Comparison of ENCODE assay signal across 1 cellular context in the genomic region with DNA sequence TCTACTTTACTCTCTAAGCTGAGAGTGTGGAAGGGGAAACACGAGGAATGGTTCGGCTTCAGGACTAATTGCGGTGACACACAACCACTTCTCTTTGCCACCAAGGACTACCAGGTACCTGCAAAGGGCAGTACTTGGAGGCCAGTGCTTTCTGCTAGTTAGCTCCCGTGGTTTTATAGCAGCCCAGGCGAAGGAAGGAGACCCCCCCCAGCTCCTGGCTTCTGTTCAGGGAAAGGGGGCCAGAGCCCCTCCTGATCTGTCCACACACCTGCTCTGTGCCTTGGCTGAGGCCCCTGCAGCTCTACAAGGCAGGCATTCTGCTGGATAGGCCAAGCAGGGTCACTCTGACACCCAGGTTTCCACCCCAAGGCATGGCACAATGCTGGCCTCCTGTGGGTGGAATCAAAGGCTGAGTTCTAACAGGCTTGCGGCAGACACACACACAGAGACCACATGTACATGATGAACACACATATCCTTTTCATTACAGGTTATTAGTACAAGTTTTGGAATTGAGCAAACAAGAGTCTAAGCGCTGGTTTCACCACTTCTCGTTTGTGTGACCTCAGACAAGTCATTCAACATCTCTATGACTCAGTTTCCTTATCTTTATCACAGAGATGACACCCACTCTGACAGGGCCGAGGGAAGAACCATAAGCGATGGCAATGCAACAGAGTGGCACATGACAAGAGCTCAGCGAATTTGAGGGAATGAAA.
A peak's percentile ranks its signal among the peaks of the same experiment; 100 is the strongest.
TF ChIP-seq lines count a peak whose summit lies in the region.

No MANE protein-coding gene starts in this region.

TF ChIP-seq in K562, 482 proteins besides CTCF, POLR2A, EP300 and RAD21 (continued from another document and continues in another):
- TF ChIP-seq, protein P1, sequence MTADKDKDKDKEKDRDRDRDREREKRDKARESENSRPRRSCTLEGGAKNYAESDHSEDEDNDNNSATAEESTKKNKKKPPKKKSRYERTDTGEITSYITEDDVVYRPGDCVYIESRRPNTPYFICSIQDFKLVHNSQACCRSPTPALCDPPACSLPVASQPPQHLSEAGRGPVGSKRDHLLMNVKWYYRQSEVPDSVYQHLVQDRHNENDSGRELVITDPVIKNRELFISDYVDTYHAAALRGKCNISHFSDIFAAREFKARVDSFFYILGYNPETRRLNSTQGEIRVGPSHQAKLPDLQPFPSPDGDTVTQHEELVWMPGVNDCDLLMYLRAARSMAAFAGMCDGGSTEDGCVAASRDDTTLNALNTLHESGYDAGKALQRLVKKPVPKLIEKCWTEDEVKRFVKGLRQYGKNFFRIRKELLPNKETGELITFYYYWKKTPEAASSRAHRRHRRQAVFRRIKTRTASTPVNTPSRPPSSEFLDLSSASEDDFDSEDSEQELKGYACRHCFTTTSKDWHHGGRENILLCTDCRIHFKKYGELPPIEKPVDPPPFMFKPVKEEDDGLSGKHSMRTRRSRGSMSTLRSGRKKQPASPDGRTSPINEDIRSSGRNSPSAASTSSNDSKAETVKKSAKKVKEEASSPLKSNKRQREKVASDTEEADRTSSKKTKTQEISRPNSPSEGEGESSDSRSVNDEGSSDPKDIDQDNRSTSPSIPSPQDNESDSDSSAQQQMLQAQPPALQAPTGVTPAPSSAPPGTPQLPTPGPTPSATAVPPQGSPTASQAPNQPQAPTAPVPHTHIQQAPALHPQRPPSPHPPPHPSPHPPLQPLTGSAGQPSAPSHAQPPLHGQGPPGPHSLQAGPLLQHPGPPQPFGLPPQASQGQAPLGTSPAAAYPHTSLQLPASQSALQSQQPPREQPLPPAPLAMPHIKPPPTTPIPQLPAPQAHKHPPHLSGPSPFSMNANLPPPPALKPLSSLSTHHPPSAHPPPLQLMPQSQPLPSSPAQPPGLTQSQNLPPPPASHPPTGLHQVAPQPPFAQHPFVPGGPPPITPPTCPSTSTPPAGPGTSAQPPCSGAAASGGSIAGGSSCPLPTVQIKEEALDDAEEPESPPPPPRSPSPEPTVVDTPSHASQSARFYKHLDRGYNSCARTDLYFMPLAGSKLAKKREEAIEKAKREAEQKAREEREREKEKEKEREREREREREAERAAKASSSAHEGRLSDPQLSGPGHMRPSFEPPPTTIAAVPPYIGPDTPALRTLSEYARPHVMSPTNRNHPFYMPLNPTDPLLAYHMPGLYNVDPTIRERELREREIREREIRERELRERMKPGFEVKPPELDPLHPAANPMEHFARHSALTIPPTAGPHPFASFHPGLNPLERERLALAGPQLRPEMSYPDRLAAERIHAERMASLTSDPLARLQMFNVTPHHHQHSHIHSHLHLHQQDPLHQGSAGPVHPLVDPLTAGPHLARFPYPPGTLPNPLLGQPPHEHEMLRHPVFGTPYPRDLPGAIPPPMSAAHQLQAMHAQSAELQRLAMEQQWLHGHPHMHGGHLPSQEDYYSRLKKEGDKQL (CRISPR knock-in tag; IDR thresholded peaks at IDR 0.05; ENCODE audit: borderline replicate concordance): no peak
- no peak for TF ChIP-seq SRSF9 (IDR thresholded peaks at IDR 0.05; ENCODE audit: borderline replicate concordance, low read depth, low read length)
- TF ChIP-seq TBL1XR1 (IDR thresholded peaks at IDR 0.05; ENCODE audit: low read length in 2 of 2): no peak
- TF ChIP-seq TAF1 (IDR thresholded peaks at IDR 0.05; ENCODE audit: control insufficient read depth, extremely low read depth, insufficient read depth, low read length, severe bottlenecking): no peak
- TF ChIP-seq, protein P2, sequence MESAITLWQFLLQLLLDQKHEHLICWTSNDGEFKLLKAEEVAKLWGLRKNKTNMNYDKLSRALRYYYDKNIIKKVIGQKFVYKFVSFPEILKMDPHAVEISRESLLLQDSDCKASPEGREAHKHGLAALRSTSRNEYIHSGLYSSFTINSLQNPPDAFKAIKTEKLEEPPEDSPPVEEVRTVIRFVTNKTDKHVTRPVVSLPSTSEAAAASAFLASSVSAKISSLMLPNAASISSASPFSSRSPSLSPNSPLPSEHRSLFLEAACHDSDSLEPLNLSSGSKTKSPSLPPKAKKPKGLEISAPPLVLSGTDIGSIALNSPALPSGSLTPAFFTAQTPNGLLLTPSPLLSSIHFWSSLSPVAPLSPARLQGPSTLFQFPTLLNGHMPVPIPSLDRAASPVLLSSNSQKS (CRISPR knock-in tag; IDR thresholded peaks at IDR 0.05): no peak
- no peak for TF ChIP-seq PCBP1 (IDR thresholded peaks at IDR 0.05; ENCODE audit: low read depth, low read length, poor library complexity, severe bottlenecking)
- TF ChIP-seq SUPT5H (IDR thresholded peaks at IDR 0.05): no peak
- 0 out of 2 replicates have a peak, but pooled peaks have one; percentile 41 for TF ChIP-seq ZFP30 (CRISPR knock-in tag; IDR thresholded peaks at IDR 0.05; ENCODE audit: borderline replicate concordance)
- no peak for TF ChIP-seq ZNF584 (CRISPR knock-in tag; IDR thresholded peaks at IDR 0.05; ENCODE audit: low read depth)
- TF ChIP-seq, protein P3, sequence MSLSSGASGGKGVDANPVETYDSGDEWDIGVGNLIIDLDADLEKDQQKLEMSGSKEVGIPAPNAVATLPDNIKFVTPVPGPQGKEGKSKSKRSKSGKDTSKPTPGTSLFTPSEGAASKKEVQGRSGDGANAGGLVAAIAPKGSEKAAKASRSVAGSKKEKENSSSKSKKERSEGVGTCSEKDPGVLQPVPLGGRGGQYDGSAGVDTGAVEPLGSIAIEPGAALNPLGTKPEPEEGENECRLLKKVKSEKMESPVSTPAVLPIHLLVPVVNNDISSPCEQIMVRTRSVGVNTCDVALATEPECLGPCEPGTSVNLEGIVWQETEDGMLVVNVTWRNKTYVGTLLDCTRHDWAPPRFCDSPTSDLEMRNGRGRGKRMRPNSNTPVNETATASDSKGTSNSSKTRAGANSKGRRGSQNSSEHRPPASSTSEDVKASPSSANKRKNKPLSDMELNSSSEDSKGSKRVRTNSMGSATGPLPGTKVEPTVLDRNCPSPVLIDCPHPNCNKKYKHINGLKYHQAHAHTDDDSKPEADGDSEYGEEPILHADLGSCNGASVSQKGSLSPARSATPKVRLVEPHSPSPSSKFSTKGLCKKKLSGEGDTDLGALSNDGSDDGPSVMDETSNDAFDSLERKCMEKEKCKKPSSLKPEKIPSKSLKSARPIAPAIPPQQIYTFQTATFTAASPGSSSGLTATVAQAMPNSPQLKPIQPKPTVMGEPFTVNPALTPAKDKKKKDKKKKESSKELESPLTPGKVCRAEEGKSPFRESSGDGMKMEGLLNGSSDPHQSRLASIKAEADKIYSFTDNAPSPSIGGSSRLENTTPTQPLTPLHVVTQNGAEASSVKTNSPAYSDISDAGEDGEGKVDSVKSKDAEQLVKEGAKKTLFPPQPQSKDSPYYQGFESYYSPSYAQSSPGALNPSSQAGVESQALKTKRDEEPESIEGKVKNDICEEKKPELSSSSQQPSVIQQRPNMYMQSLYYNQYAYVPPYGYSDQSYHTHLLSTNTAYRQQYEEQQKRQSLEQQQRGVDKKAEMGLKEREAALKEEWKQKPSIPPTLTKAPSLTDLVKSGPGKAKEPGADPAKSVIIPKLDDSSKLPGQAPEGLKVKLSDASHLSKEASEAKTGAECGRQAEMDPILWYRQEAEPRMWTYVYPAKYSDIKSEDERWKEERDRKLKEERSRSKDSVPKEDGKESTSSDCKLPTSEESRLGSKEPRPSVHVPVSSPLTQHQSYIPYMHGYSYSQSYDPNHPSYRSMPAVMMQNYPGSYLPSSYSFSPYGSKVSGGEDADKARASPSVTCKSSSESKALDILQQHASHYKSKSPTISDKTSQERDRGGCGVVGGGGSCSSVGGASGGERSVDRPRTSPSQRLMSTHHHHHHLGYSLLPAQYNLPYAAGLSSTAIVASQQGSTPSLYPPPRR (CRISPR knock-in tag; IDR thresholded peaks at IDR 0.05; ENCODE audit: borderline replicate concordance): no peak
- TF ChIP-seq SIN3A (IDR thresholded peaks at IDR 0.05; ENCODE audit: borderline replicate concordance in 2 of 2, control insufficient read depth in 1 of 2, low read depth in 2 of 2, low read length in 2 of 2): no peak
- no peak for TF ChIP-seq SMAD1 (IDR thresholded peaks at IDR 0.05; ENCODE audit: low read depth, low read length, partially characterized antibody)
- TF ChIP-seq CREM (IDR thresholded peaks at IDR 0.05; ENCODE audit: low read depth): no peak
- 0 out of 2 replicates have a peak, but pooled peaks have one; percentile 14 for TF ChIP-seq HIVEP1 (CRISPR knock-in tag; IDR thresholded peaks at IDR 0.05)
- no peak for TF ChIP-seq NFE2 (IDR thresholded peaks at IDR 0.05; ENCODE audit: low read depth)
- TF ChIP-seq CBX5 (IDR thresholded peaks at IDR 0.05; ENCODE audit: borderline replicate concordance, low read depth): no peak
- no peak for TF ChIP-seq ZNF830 (CRISPR knock-in tag; IDR thresholded peaks at IDR 0.05)
- TF ChIP-seq, protein P4, sequence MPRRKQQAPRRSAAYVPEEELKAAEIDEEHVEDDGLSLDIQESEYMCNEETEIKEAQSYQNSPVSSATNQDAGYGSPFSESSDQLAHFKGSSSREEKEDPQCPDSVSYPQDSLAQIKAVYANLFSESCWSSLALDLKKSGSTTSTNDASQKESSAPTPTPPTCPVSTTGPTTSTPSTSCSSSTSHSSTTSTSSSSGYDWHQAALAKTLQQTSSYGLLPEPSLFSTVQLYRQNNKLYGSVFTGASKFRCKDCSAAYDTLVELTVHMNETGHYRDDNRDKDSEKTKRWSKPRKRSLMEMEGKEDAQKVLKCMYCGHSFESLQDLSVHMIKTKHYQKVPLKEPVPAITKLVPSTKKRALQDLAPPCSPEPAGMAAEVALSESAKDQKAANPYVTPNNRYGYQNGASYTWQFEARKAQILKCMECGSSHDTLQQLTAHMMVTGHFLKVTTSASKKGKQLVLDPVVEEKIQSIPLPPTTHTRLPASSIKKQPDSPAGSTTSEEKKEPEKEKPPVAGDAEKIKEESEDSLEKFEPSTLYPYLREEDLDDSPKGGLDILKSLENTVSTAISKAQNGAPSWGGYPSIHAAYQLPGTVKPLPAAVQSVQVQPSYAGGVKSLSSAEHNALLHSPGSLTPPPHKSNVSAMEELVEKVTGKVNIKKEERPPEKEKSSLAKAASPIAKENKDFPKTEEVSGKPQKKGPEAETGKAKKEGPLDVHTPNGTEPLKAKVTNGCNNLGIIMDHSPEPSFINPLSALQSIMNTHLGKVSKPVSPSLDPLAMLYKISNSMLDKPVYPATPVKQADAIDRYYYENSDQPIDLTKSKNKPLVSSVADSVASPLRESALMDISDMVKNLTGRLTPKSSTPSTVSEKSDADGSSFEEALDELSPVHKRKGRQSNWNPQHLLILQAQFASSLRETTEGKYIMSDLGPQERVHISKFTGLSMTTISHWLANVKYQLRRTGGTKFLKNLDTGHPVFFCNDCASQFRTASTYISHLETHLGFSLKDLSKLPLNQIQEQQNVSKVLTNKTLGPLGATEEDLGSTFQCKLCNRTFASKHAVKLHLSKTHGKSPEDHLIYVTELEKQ (CRISPR knock-in tag; IDR thresholded peaks at IDR 0.05): no peak
- no peak for TF ChIP-seq ZBTB1 (CRISPR knock-in tag; IDR thresholded peaks at IDR 0.05; ENCODE audit: borderline replicate concordance, low read depth)
- no peak for TF ChIP-seq KDM5B (IDR thresholded peaks at IDR 0.05; ENCODE audit: insufficient replicate concordance, low read depth, low read length)
- TF ChIP-seq ZNF41 (CRISPR knock-in tag; conservative IDR thresholded peaks at IDR 0.05): no peak
- no peak for TF ChIP-seq TEAD4 (IDR thresholded peaks at IDR 0.05; ENCODE audit: low read length)
- no peak for TF ChIP-seq TEAD4 (CRISPR knock-in tag; IDR thresholded peaks at IDR 0.05; ENCODE audit: borderline replicate concordance)
- peak; percentile 63; the same call in 1 of the 2 replicates for TF ChIP-seq MTF1 (CRISPR knock-in tag; IDR thresholded peaks at IDR 0.05; ENCODE audit: borderline replicate concordance)
- TF ChIP-seq LEF1 (IDR thresholded peaks at IDR 0.05): no peak
- TF ChIP-seq TCF3 (CRISPR knock-in tag; IDR thresholded peaks at IDR 0.05): no peak
- TF ChIP-seq NCOA2 (IDR thresholded peaks at IDR 0.05; ENCODE audit: partially characterized antibody in 2 of 2): no peak
- no peak for TF ChIP-seq NONO (IDR thresholded peaks at IDR 0.05; ENCODE audit: low read depth in 2 of 2, low read length in 1 of 2)
- TF ChIP-seq HDAC8 (tag; IDR thresholded peaks at IDR 0.05): no peak
- no peak for TF ChIP-seq SMAD4 (CRISPR knock-in tag; conservative IDR thresholded peaks at IDR 0.05)
- TF ChIP-seq IRF2 (CRISPR knock-in tag; IDR thresholded peaks at IDR 0.05): no peak
